ENCODE assay signal across 8 cellular contexts in the genomic region with DNA sequence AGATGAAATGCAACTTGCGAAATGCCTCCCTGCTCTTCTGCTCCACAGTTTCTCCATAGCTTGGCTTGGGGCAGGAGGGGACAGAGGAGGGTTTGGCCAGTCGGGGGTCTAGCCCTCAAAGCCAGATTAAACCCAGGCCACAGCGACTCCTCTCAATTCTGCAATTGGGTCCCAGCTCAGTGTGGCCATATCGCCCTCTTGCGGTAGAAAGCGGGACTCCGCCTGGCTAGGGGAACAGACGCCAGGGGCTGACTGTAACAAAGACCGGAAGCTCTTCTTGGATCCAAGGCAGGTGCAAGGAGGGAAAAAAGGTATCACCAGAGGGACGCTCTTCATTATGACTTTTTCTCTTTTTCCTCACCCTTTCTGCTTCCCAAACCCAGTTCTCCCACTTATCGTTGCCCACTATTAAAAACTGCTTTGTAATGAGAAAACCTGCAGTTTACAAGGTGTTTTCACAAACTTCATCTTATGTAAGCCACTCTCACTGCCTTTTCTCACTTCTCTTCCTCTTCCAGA. TPM values are rescaled to one million over a fixed set of nuclear protein-coding genes. Genes with fewer than 3 reads are reported as not detected.
DNase-seq lines count a peak whose midpoint lies in the region; ATAC-seq and TF ChIP-seq lines count a peak whose summit lies in the region.

No MANE protein-coding gene starts in this region.

- intact Hi-C loops in PC-3 (cut with micrococcal nuclease), result loop anchor here (1.0 to 2.0 kb wide), 3 partner anchors 23 to 187 kb away; a partner anchor contains a TSS

- peak; percentile 52 for ATAC-seq in GM18868 (IDR thresholded peaks at IDR 0.05; ENCODE audit: unreplicated experiment)
- peak; percentile 96 for ATAC-seq in PC-3
- peak; percentile 95 for ATAC-seq in activated T-cell treated with anti-CD3 and anti-CD28 coated beads, Interleukin-2, amount 50 U/mL, for 4 hours

- no peaks in the 10 kb centered on the region for H3F3A ChIP-seq in PC-3 (ENCODE audit: low read length, unreplicated experiment)

- H3K79me2 ChIP-seq in PC-3 (ENCODE audit: low read length), result no peaks in the 10 kb centered on the region

- peak overlapping the region; percentile 10 to 80 (median 63) for H3K27ac Mint-ChIP-seq in nephron

- CTCF ChIA-PET in AG04449 (lab: Yijun Ruan, JAX), result interaction anchor here (0.6 to 7.9 kb wide), 57 partner anchors 9 to 665 kb away, joined by 3 to 136 read pairs (median 5); a partner anchor contains a TSS
- CTCF ChIA-PET in PC-3 (lab: Charles Lee), result interaction anchor here (0.5 to 1.4 kb wide), 11 partner anchors 25 to 1301 kb away, joined by 3 to 11 read pairs (median 3); no protein-coding TSS in a partner anchor

- no peaks in the 10 kb centered on the region for H3K27me3 ChIP-seq in PC-3 (ENCODE audit: low read length)

- POLR2A ChIA-PET in AG04449 (lab: Yijun Ruan, JAX) (no interaction called here), PC-3 (lab: Charles Lee; ENCODE audit: unreplicated experiment) (interaction anchor here (0.6 kb wide), 1 partner anchor 228 kb away, joined by 4 read pairs; no protein-coding TSS in a partner anchor)

- peak; percentile 99 for TF ChIP-seq CTCF in AG04449 (IDR thresholded peaks at IDR 0.05; ENCODE audit: insufficient read depth, low read length, missing control alignments)
- TF ChIP-seq CTCF in PC-3 (conservative IDR thresholded peaks at IDR 0.05; ENCODE audit: low read depth, low read length), result peak; percentile 97
- peak; percentile 99 for TF ChIP-seq CTCF in fibroblast of mammary gland (conservative IDR thresholded peaks at IDR 0.05; ENCODE audit: control insufficient read depth, insufficient read depth, low read depth, low read length)
- TF ChIP-seq CTCF in nephron (IDR thresholded peaks at IDR 0.05; ENCODE audit: unreplicated experiment in 3 of 3), result peak; percentile 97 to 98 (median 98)

- peak overlapping the region; percentile 64 for H2AFZ ChIP-seq in PC-3 (ENCODE audit: low read length)

- no peaks in the 10 kb centered on the region for H3K9me2 ChIP-seq in PC-3 (replicated peaks; ENCODE audit: low read length)

- H3K36me3 ChIP-seq in PC-3 (ENCODE audit: low read depth, low read length), result no peaks in the 10 kb centered on the region

- H3K4me1 Mint-ChIP-seq in activated T-cell treated with anti-CD3 and anti-CD28 coated beads, Interleukin-2, amount 50 U/mL, for 4 hours (ENCODE audit: low read depth), result peaks cover 17% of the 10 kb centered on the region
- H3K4me1 Mint-ChIP-seq in nephron, result peaks cover 5% of the 10 kb centered on the region

- no peaks in the 10 kb centered on the region for H3K9me3 ChIP-seq in PC-3 (ENCODE audit: low read length)

- DNase-seq in AG04449 (ENCODE audit: low read depth, low spot score) (no peak), KG1 (lab: John Stamatoyannopoulos, UW) (peak; percentile 30), PC-3 (peak; percentile 87), fibroblast of mammary gland (ENCODE audit: low read depth) (peak; percentile 55)
- DNase-seq in activated T-cell treated with anti-CD3 and anti-CD28 coated beads, Interleukin-2, amount 50 U/mL, for 4 hours, result peak; percentile 85
- peak; percentile 78 for DNase-seq in stimulated activated naive CD4-positive, alpha-beta T cell treated with Interleukin-2 at 50 U/mL for 16 hours (lab: John Stamatoyannopoulos, UW)

- BruUV-seq in PC-3 (replicated peaks; lab: Mats Ljungman, UMichigan), result no TSS peak

- peaks cover 1% of the 10 kb centered on the region for H3K27me3 Mint-ChIP-seq in activated T-cell treated with anti-CD3 and anti-CD28 coated beads, Interleukin-2, amount 50 U/mL, for 4 hours (ENCODE audit: low read depth)
- peaks cover 11% of the 10 kb centered on the region for H3K27me3 Mint-ChIP-seq in nephron (ENCODE audit: low read depth)

- no peaks in the 10 kb centered on the region for H3K9me3 Mint-ChIP-seq in activated T-cell treated with anti-CD3 and anti-CD28 coated beads, Interleukin-2, amount 50 U/mL, for 4 hours
- H3K9me3 Mint-ChIP-seq in nephron, result no peaks in the 10 kb centered on the region

- no peak overlapping the region for H3K9ac ChIP-seq in PC-3 (ENCODE audit: low read length)

- no peak overlapping the region for H3K4me3 Mint-ChIP-seq in activated T-cell treated with anti-CD3 and anti-CD28 coated beads, Interleukin-2, amount 50 U/mL, for 4 hours
- H3K4me3 Mint-ChIP-seq in nephron, result no peak overlapping the region

- H3K4me3 ChIP-seq in AG04449 (ENCODE audit: low read depth, low read length) (no peak overlapping the region), PC-3 (ENCODE audit: low read length) (no peak overlapping the region), fibroblast of mammary gland (ENCODE audit: control insufficient read depth, low read depth, low read length) (no peak overlapping the region)

- H3K36me3 Mint-ChIP-seq in activated T-cell treated with anti-CD3 and anti-CD28 coated beads, Interleukin-2, amount 50 U/mL, for 4 hours (ENCODE audit: insufficient read depth), result no peaks in the 10 kb centered on the region
- no peaks in the 10 kb centered on the region for H3K36me3 Mint-ChIP-seq in nephron (ENCODE audit: low read depth)

- H3K27ac ChIP-seq in PC-3 (ENCODE audit: low read length), result no peak overlapping the region

- no peaks in the 10 kb centered on the region for H4K20me1 ChIP-seq in PC-3 (ENCODE audit: low read length)

- peak overlapping the region; percentile 47; the same call in 1 of the 2 replicates for H3K4me2 ChIP-seq in PC-3 (ENCODE audit: low read length)

- 0 out of 2 replicates have a peak, but pooled peaks cover 3% of the 10 kb centered on the region for H3K4me1 ChIP-seq in PC-3 (ENCODE audit: insufficient read depth, low read length)

RNA-seq across cellular contexts. Expression of a gene that starts 36.6 kb away (rescaled TPM):
- 55.9 and 57.3 TPM in 2 replicates for total RNA-seq in PC-3 (2014; rRNA removed)
- total RNA-seq in activated T-cell treated with anti-CD3 and anti-CD28 coated beads, Interleukin-2, amount 50 U/mL, for 4 hours, result 10 to 100 TPM; 71.4 to 73.9 (median 72.0) TPM

RNA-seq across cellular contexts. Expression of a gene that starts 53.0 kb away (rescaled TPM):
- 23.7 and 26.4 TPM in 2 replicates for total RNA-seq in PC-3 (2014; rRNA removed)
- 10 to 100 TPM in 1 of 3 donors, 1 to 10 TPM in 2; 6.2 to 10.6 (median 9.4) TPM for total RNA-seq in activated T-cell treated with anti-CD3 and anti-CD28 coated beads, Interleukin-2, amount 50 U/mL, for 4 hours
